Comparison of ENCODE assay signal across 13 cellular contexts in genomic region chr1:16150508-16150907, GRCh38. TPM values are rescaled to one million over a fixed set of nuclear protein-coding genes. Genes with fewer than 3 reads are reported as not detected.
DNase-seq lines count a peak whose midpoint lies in the region; ATAC-seq and TF ChIP-seq lines count a peak whose summit lies in the region.
"Had no signal": no experiment of that assay in that cellular context is flagged by ENCODE, and none has a peak within 500 bp of the region (broad histone marks: within the 10 kb centered on the region; RNA-seq: fewer than 3 reads in every experiment).

No MANE protein-coding gene starts in this region.

- H3K18ac ChIP-seq in mesendoderm (ENCODE audit: low read length) = no peak overlapping the region

- H3K79me2 ChIP-seq in KMS-11 (ENCODE audit: insufficient read depth, low read depth) (no peaks in the 10 kb centered on the region), mesendoderm (ENCODE audit: control insufficient read depth, insufficient read depth, low read length) (peaks cover 99% of the 10 kb centered on the region)

- no peak overlapping the region for H2BK120ac ChIP-seq in mesendoderm (ENCODE audit: low read depth, low read length)

- H3K23ac ChIP-seq in mesendoderm (ENCODE audit: low read length) = no peak overlapping the region

- no peak overlapping the region for H2BK15ac ChIP-seq in mesendoderm (replicated peaks; ENCODE audit: low read depth)

- H3K9ac ChIP-seq in KMS-11 (peak overlapping the region; percentile 19; the same call in 1 of the 2 replicates), mesendoderm (ENCODE audit: low read length) (peak overlapping the region; percentile 12)

- ATAC-seq in HG02678 (IDR thresholded peaks at IDR 0.05; ENCODE audit: unreplicated experiment) (no peak), GM21825 (IDR thresholded peaks at IDR 0.05; ENCODE audit: unreplicated experiment) (no peak)
- ATAC-seq: activated T-cell treated with anti-CD3 and anti-CD28 coated beads, Interleukin-2, amount 50 U/mL, for 72 hours; pancreas had no signal

- H2BK5ac ChIP-seq in mesendoderm (ENCODE audit: low read length) = peak overlapping the region; percentile 23

- H3K27ac ChIP-seq in KMS-11 (no peak overlapping the region), breast epithelium (peak overlapping the region; percentile 94 to 96), mesendoderm (ENCODE audit: low read depth, low read length) (peak overlapping the region; percentile 72), tibial artery (peak overlapping the region; percentile 29 to 41)

- H3K79me1 ChIP-seq in mesendoderm (ENCODE audit: low read length) = peaks cover 9% of the 10 kb centered on the region

- DNase-seq in breast epithelium (ENCODE audit: low spot score in 2 of 2) (no peak), mesendoderm (no peak), tibial artery (no peak), glomerular visceral epithelial cell (ENCODE audit: extremely low spot score) (no peak), GM10248 (ENCODE audit: extremely low spot score) (no peak)
- DNase-seq: activated CD4-positive, alpha-beta T cell treated with anti-CD3 and anti-CD28 coated beads, Interleukin-2, amount 50 U/mL, for 4 hours; activated T-cell treated with anti-CD3 and anti-CD28 coated beads, Interleukin-2, amount 50 U/mL, for 72 hours; pancreas; SIG-M5 had no signal

- H3K27me3 ChIP-seq in KMS-11 (ENCODE audit: insufficient read depth, low read depth) = no peaks in the 10 kb centered on the region
- no peaks in the 10 kb centered on the region for H3K27me3 ChIP-seq in breast epithelium
- H3K27me3 ChIP-seq in mesendoderm (ENCODE audit: insufficient read depth, low read length, poor library complexity) = no peaks in the 10 kb centered on the region
- H3K27me3 ChIP-seq in tibial artery = no peaks in the 10 kb centered on the region
- H3K27me3 ChIP-seq: pancreas had no signal

- no peaks in the 10 kb centered on the region for H4K20me1 ChIP-seq in KMS-11 (ENCODE audit: insufficient read depth)

- 0 out of 2 replicates have a peak overlapping the region, but pooled peaks have one; percentile 60 for H2AFZ ChIP-seq in KMS-11 (ENCODE audit: low read depth)

- no peak for TF ChIP-seq CTCF in KMS-11 (conservative IDR thresholded peaks at IDR 0.05; ENCODE audit: low read depth, low read length)
- TF ChIP-seq CTCF in breast epithelium (IDR thresholded peaks at IDR 0.05) = no peak
- no peak for TF ChIP-seq CTCF in tibial artery (IDR thresholded peaks at IDR 0.05)
- TF ChIP-seq CTCF in GM10248 (IDR thresholded peaks at IDR 0.05; ENCODE audit: control extremely low read depth, extremely low read depth, low read depth, missing control alignments) = no peak

- no CpG with 5 or more reads among the region's 6 CpGs for WGBS in mesendoderm (ENCODE audit: extremely low coverage, insufficient coverage, low lambda C conversion rate)

- peak overlapping the region; percentile 97 for H3K56ac ChIP-seq in mesendoderm (ENCODE audit: low read length)

- POLR2A ChIA-PET in GM10248 (lab: Yijun Ruan, JAX) = no interaction called here

- H3K36me3 ChIP-seq in KMS-11 (ENCODE audit: insufficient read depth) = no peaks in the 10 kb centered on the region
- no peaks in the 10 kb centered on the region for H3K36me3 ChIP-seq in breast epithelium
- peaks cover 20% of the 10 kb centered on the region for H3K36me3 ChIP-seq in mesendoderm (ENCODE audit: control insufficient read depth, insufficient read depth, low read length)
- peaks cover 0 to 29% (median 19%) of the 10 kb centered on the region in 3 donors for H3K36me3 ChIP-seq in tibial artery

- H3K4me1 ChIP-seq in KMS-11 (ENCODE audit: low read depth, poor library complexity, severe bottlenecking) = peaks cover 42% of the 10 kb centered on the region
- peaks cover 22 to 39% of the 10 kb centered on the region in 2 donors for H3K4me1 ChIP-seq in breast epithelium
- H3K4me1 ChIP-seq in mesendoderm (ENCODE audit: control insufficient read depth, low read depth, low read length) = peaks cover 31% of the 10 kb centered on the region
- peaks cover 0 to 73% (median 55%) of the 10 kb centered on the region in 4 donors for H3K4me1 ChIP-seq in tibial artery

- H3K4me3 ChIP-seq in KMS-11 (IDR thresholded peaks at IDR 0.05; ENCODE audit: insufficient read depth, low read depth, low read length) = no peak overlapping the region
- H3K4me3 ChIP-seq in breast epithelium = no peak overlapping the region
- H3K4me3 ChIP-seq in mesendoderm (ENCODE audit: low read length) = no peak overlapping the region
- no peak overlapping the region for H3K4me3 ChIP-seq in tibial artery
- H3K4me3 ChIP-seq: coronary artery, pancreas had no signal

- CTCF ChIA-PET in GM10248 (lab: Yijun Ruan, JAX) = interaction anchor here (1.3 to 2.5 kb wide), 4 partner anchors 12 to 71 kb away, joined by 3 to 7 read pairs (median 4); no protein-coding TSS in a partner anchor

- H3K9me3 ChIP-seq in breast epithelium (no peaks in the 10 kb centered on the region), tibial artery (no peaks in the 10 kb centered on the region)
- H3K9me3 ChIP-seq: pancreas had no signal

- intact Hi-C loops in breast epithelium (cut with DNase I; ENCODE audit: low total_unique reads) (no loop called here), tibial artery (cut with DNase I; ENCODE audit: low total_unique reads) (loop anchor here (5.0 kb wide), 1 partner anchor 37 kb away; no protein-coding TSS in a partner anchor)

- no peak overlapping the region for H4K8ac ChIP-seq in mesendoderm (ENCODE audit: low read depth, low read length)

- no peak overlapping the region for H3K4ac ChIP-seq in mesendoderm (ENCODE audit: low read depth, low read length)

- H3K4me2 ChIP-seq in KMS-11 (peak overlapping the region; percentile 57; the same call in 1 of the 2 replicates), mesendoderm (ENCODE audit: low read length) (no peak overlapping the region)

- no peak overlapping the region for H2AK5ac ChIP-seq in mesendoderm (ENCODE audit: low read length)

- H4K5ac ChIP-seq in mesendoderm (ENCODE audit: low read length) = no peak overlapping the region

- no peak for TF ChIP-seq POLR2A in breast epithelium (IDR thresholded peaks at IDR 0.05)

RNA-seq across cellular contexts. Expression of gene EPHA2, which starts 5.4 kb away (rescaled TPM):
- 10 to 100 TPM in 2 of 3 donors, 1 to 10 TPM in 1; 5.8 to 18.4 (median 16.7) TPM for total RNA-seq in breast epithelium
- 78.4 TPM for polyA plus RNA-seq in mesendoderm (2013, experiment 1 of 2)
- 74.3 TPM for polyA plus RNA-seq in mesendoderm (2013, experiment 2 of 2)
